Comparison of ENCODE assay signal across 1 cellular context in genomic region chr21:36060159-36060921, GRCh38.
A peak's percentile ranks its signal among the peaks of the same experiment; 100 is the strongest.
TF ChIP-seq lines count a peak whose summit lies in the region.

Gene SETD4, minus strand, starts transcription at chr21:36060526. Its CDS starts 1,638 bp downstream, at chr21:36058888.

TF ChIP-seq in HepG2, 621 proteins besides CTCF, POLR2A, EP300 and RAD21 (continued from another document and continues in another):
- TF ChIP-seq CSRNP1 (CRISPR knock-in tag; IDR thresholded peaks at IDR 0.05) (peak; percentile 52; the same call in 1 of the 2 replicates), ZNF44 (CRISPR knock-in tag; IDR thresholded peaks at IDR 0.05) (no peak), NFE2 (CRISPR knock-in tag; IDR thresholded peaks at IDR 0.05) (no peak), TRAFD1 (CRISPR knock-in tag; IDR thresholded peaks at IDR 0.05; ENCODE audit: borderline replicate concordance) (no peak; the same call in 1 of the 2 replicates), ATF2 (CRISPR knock-in tag; IDR thresholded peaks at IDR 0.05) (0 out of 2 replicates have a peak, but pooled peaks have one; percentile 37), HMGXB4 (CRISPR knock-in tag; IDR thresholded peaks at IDR 0.05; ENCODE audit: borderline replicate concordance in 1 of 2, low read depth in 1 of 2) (peak; percentile 43 to 62; a peak in 1 of 4 replicates), IKZF1 (IDR thresholded peaks at IDR 0.05) (no peak), ZNF660 (CRISPR knock-in tag; IDR thresholded peaks at IDR 0.05; ENCODE audit: borderline replicate concordance, low read depth) (no peak), NCOR1 (IDR thresholded peaks at IDR 0.05; ENCODE audit: borderline replicate concordance, low read length) (peak; percentile 21; the same call in 1 of the 2 replicates), MBNL3 (CRISPR knock-in tag; conservative IDR thresholded peaks at IDR 0.05) (no peak), SETDB1 (CRISPR knock-in tag; IDR thresholded peaks at IDR 0.05; ENCODE audit: borderline replicate concordance) (no peak), ZNF101 (CRISPR knock-in tag; IDR thresholded peaks at IDR 0.05; ENCODE audit: borderline replicate concordance, low read depth) (no peak), ZNF775 (CRISPR knock-in tag; IDR thresholded peaks at IDR 0.05; ENCODE audit: borderline replicate concordance) (no peak), THAP9 (CRISPR knock-in tag; IDR thresholded peaks at IDR 0.05; ENCODE audit: borderline replicate concordance) (peak; percentile 73; the same call in 1 of the 2 replicates), REST (IDR thresholded peaks at IDR 0.05; ENCODE audit: borderline replicate concordance in 1 of 2, low read depth in 1 of 2, low read length in 2 of 2) (peak in 1 of 2 experiments; percentile 16; a peak in 1 of 4 replicates), AKNA (CRISPR knock-in tag; IDR thresholded peaks at IDR 0.05; ENCODE audit: borderline replicate concordance) (no peak), ARNT (IDR thresholded peaks at IDR 0.05) (no peak), ZBTB1 (CRISPR knock-in tag; IDR thresholded peaks at IDR 0.05; ENCODE audit: borderline replicate concordance) (no peak), SP2 (CRISPR knock-in tag; IDR thresholded peaks at IDR 0.05) (peak; percentile 78), HOXD1 (CRISPR knock-in tag; IDR thresholded peaks at IDR 0.05) (0 out of 2 replicates have a peak, but pooled peaks have one; percentile 31), ZNF503 (CRISPR knock-in tag; IDR thresholded peaks at IDR 0.05) (0 out of 2 replicates have a peak, but pooled peaks have one; percentile 48), ZNF7 (CRISPR knock-in tag; IDR thresholded peaks at IDR 0.05) (no peak), ZNF615 (CRISPR knock-in tag; IDR thresholded peaks at IDR 0.05; ENCODE audit: borderline replicate concordance) (0 out of 2 replicates have a peak, but pooled peaks have one; percentile 30), ZNF282 (IDR thresholded peaks at IDR 0.05; ENCODE audit: partially characterized antibody) (no peak), RFXAP (CRISPR knock-in tag; IDR thresholded peaks at IDR 0.05; ENCODE audit: borderline replicate concordance) (no peak), KMT2A (CRISPR knock-in tag; IDR thresholded peaks at IDR 0.05) (peak; percentile 83; the same call in 1 of the 2 replicates), GPBP1L1 (CRISPR knock-in tag; IDR thresholded peaks at IDR 0.05) (no peak), KAT2B (IDR thresholded peaks at IDR 0.05; ENCODE audit: borderline replicate concordance, low read depth, low read length) (no peak), ZNF207 (IDR thresholded peaks at IDR 0.05; ENCODE audit: borderline replicate concordance) (no peak), NCOA2 (CRISPR knock-in tag; IDR thresholded peaks at IDR 0.05) (peak; percentile 13; the same call in 1 of the 2 replicates), RELA (CRISPR knock-in tag; IDR thresholded peaks at IDR 0.05) (0 out of 2 replicates have a peak, but pooled peaks have one; percentile 51), DMAP1 (CRISPR knock-in tag; IDR thresholded peaks at IDR 0.05) (peak; percentile 42)
